Comparison of ENCODE assay signal across 2 cellular contexts in the genomic region with DNA sequence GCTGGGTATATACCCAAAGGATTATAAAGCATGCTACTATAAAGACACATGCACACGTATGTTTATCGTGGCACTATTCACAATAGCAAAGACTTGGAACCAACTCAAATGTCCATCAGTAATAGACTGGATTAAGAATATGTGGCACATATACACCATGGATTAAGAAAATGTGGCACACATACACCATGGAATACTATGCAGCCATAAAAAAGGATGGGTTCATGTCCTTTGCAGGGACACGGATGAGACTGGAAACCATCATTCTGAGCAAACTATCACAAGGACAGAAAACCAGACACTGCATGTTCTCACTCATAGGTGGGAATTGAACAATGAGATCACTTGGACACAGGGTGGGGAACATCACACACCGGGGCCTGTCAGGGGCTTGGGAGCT. TPM values are rescaled to one million over a fixed set of nuclear protein-coding genes. Genes with fewer than 3 reads are reported as not detected.
"Had no signal": no experiment of that assay in that cellular context is flagged by ENCODE, and none has a peak within 500 bp of the region (broad histone marks: within the 10 kb centered on the region; RNA-seq: fewer than 3 reads in every experiment).

No MANE protein-coding gene starts in this region.

RNA-seq across cellular contexts. Expression of a gene that starts 49.0 kb away (rescaled TPM):
- total RNA-seq: naive thymus-derived CD8-positive, alpha-beta T cell; natural killer cell treated with Interleukin-12 subunit alpha and Interleukin-12 subunit beta and Interleukin-15 and Interleukin-18, amount 100 ng/mL, for 72 hours had no signal
- polyA plus RNA-seq: naive thymus-derived CD8-positive, alpha-beta T cell had no signal
